8 cellular contexts compared by ENCODE assay signal in the genomic region with DNA sequence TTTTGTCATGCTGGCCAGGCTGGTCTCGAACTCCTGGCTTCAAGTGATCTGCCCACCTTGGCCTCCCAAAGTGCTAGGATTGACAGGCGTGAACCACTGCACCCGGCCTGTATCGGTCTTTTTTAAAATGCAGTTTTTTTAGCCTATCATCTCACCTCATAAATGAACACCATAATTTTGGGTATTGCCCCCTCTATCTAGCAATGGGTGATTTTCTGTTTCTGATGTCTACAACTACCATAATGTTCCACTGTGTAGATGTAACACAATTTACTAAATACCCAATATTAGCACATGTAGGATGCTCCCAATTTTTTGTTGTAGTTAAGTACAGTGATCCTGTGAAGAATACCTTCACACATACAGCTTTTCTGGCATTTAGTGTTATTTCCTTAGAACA. TPM values are rescaled to one million over a fixed set of nuclear protein-coding genes. Genes with fewer than 3 reads are reported as not detected.
DNase-seq lines count a peak whose midpoint lies in the region; ATAC-seq, FAIRE-seq and TF ChIP-seq lines count a peak whose summit lies in the region.

No MANE protein-coding gene starts in this region.

- no peak for FAIRE-seq in small intestine (lab: Jason Lieb, UNC)

- peaks cover 29% of the 10 kb centered on the region for H3K4me1 Mint-ChIP-seq in activated CD8-positive, alpha-beta T cell treated with anti-CD3 and anti-CD28 coated beads for 36 hours (ENCODE audit: low read depth)
- peaks cover 24 to 28% of the 10 kb centered on the region in 2 donors for H3K4me1 Mint-ChIP-seq in immature natural killer cell

- H3K27me3 ChIP-seq in right cardiac atrium (ENCODE audit: control insufficient read depth, insufficient read depth), result no peaks in the 10 kb centered on the region
- no peaks in the 10 kb centered on the region for H3K27me3 ChIP-seq in small intestine (ENCODE audit: control insufficient read depth in 2 of 2, insufficient read depth in 2 of 2, low read length in 2 of 2)

- POLR2A ChIA-PET in activated CD8-positive, alpha-beta T cell treated with anti-CD3 and anti-CD28 coated beads for 36 hours (lab: Charles Lee), result interaction anchor here (0.8 to 1.2 kb wide), 2 partner anchors 82 to 86 kb away, joined by 3 read pairs; partner anchors contain the start of gene DNAJC11

- H3K36me3 ChIP-seq in small intestine (ENCODE audit: control insufficient read depth in 2 of 2, insufficient read depth in 2 of 2, low read length in 2 of 2), result no peaks in the 10 kb centered on the region

- no peak for ATAC-seq in right cardiac atrium
- ATAC-seq in activated CD8-positive, alpha-beta T cell treated with anti-CD3 and anti-CD28 coated beads for 36 hours, result no peak
- ATAC-seq in GM18519 (IDR thresholded peaks at IDR 0.05; ENCODE audit: low FRiP score, unreplicated experiment), result no peak
- ATAC-seq in GM21786 (IDR thresholded peaks at IDR 0.05; ENCODE audit: unreplicated experiment), result no peak

- H3K4me1 ChIP-seq in right cardiac atrium (ENCODE audit: control insufficient read depth, insufficient read depth, low read length) (no peaks in the 10 kb centered on the region), small intestine (ENCODE audit: control insufficient read depth in 2 of 2, insufficient read depth in 1 of 2, low read depth in 1 of 2, low read length in 1 of 2) (peaks cover 0 to 2% of the 10 kb centered on the region in 2 donors)

- H3K9me3 ChIP-seq in right cardiac atrium (ENCODE audit: control insufficient read depth, low read length), result no peaks in the 10 kb centered on the region
- H3K9me3 ChIP-seq in small intestine (ENCODE audit: control insufficient read depth, low read depth), result no peaks in the 10 kb centered on the region

- peak overlapping the region; percentile 80 for H3K4me3 Mint-ChIP-seq in activated CD8-positive, alpha-beta T cell treated with anti-CD3 and anti-CD28 coated beads for 36 hours
- peak overlapping the region; percentile 82 to 90 (median 89) for H3K4me3 Mint-ChIP-seq in immature natural killer cell

- peaks cover 10% of the 10 kb centered on the region for H3K36me3 Mint-ChIP-seq in activated CD8-positive, alpha-beta T cell treated with anti-CD3 and anti-CD28 coated beads for 36 hours (ENCODE audit: low read depth)
- no peaks in the 10 kb centered on the region for H3K36me3 Mint-ChIP-seq in immature natural killer cell

- H3K9me3 Mint-ChIP-seq in activated CD8-positive, alpha-beta T cell treated with anti-CD3 and anti-CD28 coated beads for 36 hours, result no peaks in the 10 kb centered on the region
- H3K9me3 Mint-ChIP-seq in immature natural killer cell, result no peaks in the 10 kb centered on the region

- H3K27me3 Mint-ChIP-seq in activated CD8-positive, alpha-beta T cell treated with anti-CD3 and anti-CD28 coated beads for 36 hours, result peaks cover 1% of the 10 kb centered on the region
- peaks cover 10 to 24% (median 11%) of the 10 kb centered on the region in 3 donors for H3K27me3 Mint-ChIP-seq in immature natural killer cell (ENCODE audit: low read depth in 3 of 3)

- CTCF ChIA-PET in activated CD8-positive, alpha-beta T cell treated with anti-CD3 and anti-CD28 coated beads for 36 hours (lab: Charles Lee), result interaction anchor here (0.7 to 1.6 kb wide), 2 partner anchors 40 to 64 kb away, joined by 3 read pairs; no protein-coding TSS in a partner anchor

- WGBS in right cardiac atrium, result 93% methylated on average over 4 of the region's 4 CpGs
- WGBS in small intestine, 3 donors, result 94 to 98% (median 94%) methylated on average over 4 of the region's 4 CpGs

- no peak for TF ChIP-seq CTCF in activated CD8-positive, alpha-beta T cell treated with anti-CD3 and anti-CD28 coated beads for 36 hours (IDR thresholded peaks at IDR 0.05)

- H3K27ac ChIP-seq in right cardiac atrium (ENCODE audit: low read length), result no peak overlapping the region
- H3K27ac ChIP-seq in small intestine (ENCODE audit: low read depth in 1 of 2, low read length in 1 of 2), result no peak overlapping the region

- intact Hi-C loops in right cardiac atrium (cut with DNase I) (loop anchor here in 1 of 4 donors (10.0 kb wide), 1 partner anchor 58 kb away; no protein-coding TSS in a partner anchor), cardiac septum (cut with DNase I) (loop anchor here (5.0 to 10.0 kb wide), 3 partner anchors 41 to 168 kb away; partner anchors contain the start of genes DNAJC11 and PHF13)
- intact Hi-C loops in activated CD8-positive, alpha-beta T cell treated with anti-CD3 and anti-CD28 coated beads for 36 hours (cut with micrococcal nuclease), result loop anchor here (10.0 kb wide), 1 partner anchor 58 kb away; no protein-coding TSS in a partner anchor

- DNase-seq in right cardiac atrium (no peak), cardiac septum (ENCODE audit: low spot score) (no peak), immature natural killer cell (no peak), small intestine (no peak), pons (ENCODE audit: low spot score) (no peak)
- no peak for DNase-seq in activated CD8-positive, alpha-beta T cell treated with anti-CD3 and anti-CD28 coated beads for 36 hours

- H3K4me3 ChIP-seq in right cardiac atrium (ENCODE audit: low read length) (peak overlapping the region; percentile 86), small intestine (ENCODE audit: low read depth in 1 of 2, low read length in 2 of 2) (no peak overlapping the region)

- peak overlapping the region; percentile 85 for H3K27ac Mint-ChIP-seq in activated CD8-positive, alpha-beta T cell treated with anti-CD3 and anti-CD28 coated beads for 36 hours
- H3K27ac Mint-ChIP-seq in immature natural killer cell, result peak overlapping the region; percentile 83 to 91 (median 87)

RNA-seq across cellular contexts. Expression of gene CAMTA1, which starts 2.0 kb away (rescaled TPM):
- total RNA-seq in right cardiac atrium (100 to 1,000 TPM; 155 to 179 (median 160) TPM), cardiac septum (114 TPM)
- polyA plus RNA-seq in right cardiac atrium (334 TPM), immature natural killer cell (10 to 100 TPM; 52.7 to 89.0 (median 71.0) TPM), small intestine (100 to 1,000 TPM; 122 to 177 (median 172) TPM)
- 10 to 100 TPM; 67.7 to 70.9 TPM for total RNA-seq in activated CD8-positive, alpha-beta T cell treated with anti-CD3 and anti-CD28 coated beads for 36 hours
